13 cellular contexts compared by ENCODE assay signal in the genomic region with DNA sequence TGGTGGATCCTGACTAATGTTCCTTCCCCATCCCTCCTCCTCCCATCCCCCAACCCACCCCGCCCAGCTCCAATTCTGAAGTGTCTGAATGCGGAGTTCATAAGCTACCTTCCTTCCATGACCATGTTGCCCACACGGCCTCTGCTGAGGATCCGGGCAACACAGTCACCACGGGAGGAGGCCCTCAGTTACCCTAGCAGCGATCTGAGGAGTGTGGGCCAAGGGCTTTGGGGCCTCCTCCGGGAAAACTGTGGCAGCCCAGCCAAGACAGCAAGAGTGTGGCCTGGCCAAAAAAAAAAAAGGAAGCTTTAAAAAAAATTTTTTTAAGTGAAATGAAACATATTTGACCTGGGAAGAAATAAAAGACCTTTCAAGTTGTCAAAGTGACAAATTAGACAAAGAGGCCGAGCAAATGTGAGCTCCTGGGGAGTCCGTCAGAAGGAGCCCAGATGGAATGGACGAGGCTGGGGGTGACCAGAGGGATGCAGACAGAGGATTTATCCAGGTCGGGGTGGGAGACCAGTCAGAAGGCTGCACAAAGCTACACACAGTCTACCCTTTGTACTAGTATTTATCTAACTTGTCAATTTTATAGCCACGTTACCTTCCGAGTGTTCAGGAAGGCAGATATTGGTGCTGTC.
DNase-seq lines count a peak whose midpoint lies in the region; ATAC-seq and TF ChIP-seq lines count a peak whose summit lies in the region.
"Had no signal": no experiment of that assay in that cellular context is flagged by ENCODE, and none has a peak within 500 bp of the region (broad histone marks: within the 10 kb centered on the region; RNA-seq: fewer than 3 reads in every experiment).

No MANE protein-coding gene starts in this region.

- peaks cover 5% of the 10 kb centered on the region for H4K20me1 ChIP-seq in DND-41 (ENCODE audit: insufficient read depth, low read length)
- H4K20me1 ChIP-seq in hepatocyte (ENCODE audit: insufficient read depth, poor library complexity, severe bottlenecking): no peaks in the 10 kb centered on the region

- H3K9me3 ChIP-seq in DND-41 (ENCODE audit: insufficient read depth, low read length, severe bottlenecking) (no peaks in the 10 kb centered on the region), hepatocyte (ENCODE audit: low read depth) (no peaks in the 10 kb centered on the region), ovary (no peaks in the 10 kb centered on the region)
- no peaks in the 10 kb centered on the region for H3K9me3 ChIP-seq in CD8-positive, alpha-beta T cell (ENCODE audit: low read length)
- H3K9me3 ChIP-seq: colonic mucosa had no signal

- POLR2A ChIA-PET in CD8-positive, alpha-beta T cell (lab: Charles Lee): interaction anchor here (0.7 to 1.1 kb wide), 3 partner anchors 11 to 209 kb away, joined by 3 to 4 read pairs (median 3); no protein-coding TSS in a partner anchor
- POLR2A ChIA-PET in naive thymus-derived CD8-positive, alpha-beta T cell (lab: Charles Lee): no interaction called here

- H3K4me3 ChIP-seq in DND-41 (ENCODE audit: low read depth in 1 of 2, low read length in 2 of 2) (no peak overlapping the region), hepatocyte (no peak overlapping the region), ovary (no peak overlapping the region)
- no peak overlapping the region for H3K4me3 ChIP-seq in CD8-positive, alpha-beta T cell (ENCODE audit: low read depth, low read length)
- H3K4me3 ChIP-seq: colonic mucosa had no signal

- intact Hi-C loops in ovary (cut with DNase I): loop anchor here in 2 of 4 donors (5.0 to 10.0 kb wide), 2 partner anchors 48 to 176 kb away; no protein-coding TSS in a partner anchor
- intact Hi-C loops in CD8-positive, alpha-beta T cell (cut with DNase I, micrococcal nuclease): no loop called here

- no peak overlapping the region for H3K9ac ChIP-seq in DND-41 (ENCODE audit: low read depth, low read length)

- TF ChIP-seq POLR2A in ovary (IDR thresholded peaks at IDR 0.05): no peak

- H3K9me2 ChIP-seq in hepatocyte (replicated peaks; ENCODE audit: insufficient read depth): no peaks in the 10 kb centered on the region

- H3K4me1 Mint-ChIP-seq in brain: peaks cover 37% of the 10 kb centered on the region
- H3K4me1 Mint-ChIP-seq in CD8-positive, alpha-beta T cell (ENCODE audit: low read depth): peaks cover 7% of the 10 kb centered on the region
- peaks cover 0 to 5% (median under 1%) of the 10 kb centered on the region in 4 donors for H3K4me1 Mint-ChIP-seq in naive thymus-derived CD8-positive, alpha-beta T cell

- peak overlapping the region in 4 of 5 experiments; percentile 35 to 95 (median 83) for H3K27ac Mint-ChIP-seq in brain
- H3K27ac Mint-ChIP-seq in CD8-positive, alpha-beta T cell: no peak overlapping the region
- no peak overlapping the region for H3K27ac Mint-ChIP-seq in naive thymus-derived CD8-positive, alpha-beta T cell
- H3K27ac Mint-ChIP-seq: stimulated activated naive B cell treated with anti-CD40 and anti-IgM and Interleukin-4, amounts not matched to agents 10 μg/mL and 1 μg/mL and 100 μg/mL, for 72 hours had no signal

- no peak for TF ChIP-seq CTCF in DND-41 (IDR thresholded peaks at IDR 0.05; ENCODE audit: borderline replicate concordance, extremely low read depth, low read length, poor library complexity, severe bottlenecking)
- TF ChIP-seq CTCF in brain (conservative IDR thresholded peaks at IDR 0.05): no peak
- TF ChIP-seq CTCF in hepatocyte (IDR thresholded peaks at IDR 0.05; ENCODE audit: poor library complexity): no peak
- TF ChIP-seq CTCF in ovary (IDR thresholded peaks at IDR 0.05): no peak
- no peak for TF ChIP-seq CTCF in CD8-positive, alpha-beta T cell (IDR thresholded peaks at IDR 0.05)

- no peak overlapping the region for H2AFZ ChIP-seq in DND-41 (ENCODE audit: low read depth, low read length)
- no peak overlapping the region for H2AFZ ChIP-seq in hepatocyte

- H3K9me3 Mint-ChIP-seq in brain: no peaks in the 10 kb centered on the region
- H3K9me3 Mint-ChIP-seq in CD8-positive, alpha-beta T cell: no peaks in the 10 kb centered on the region
- no peaks in the 10 kb centered on the region for H3K9me3 Mint-ChIP-seq in naive thymus-derived CD8-positive, alpha-beta T cell
- H3K9me3 Mint-ChIP-seq: H9; stimulated activated naive B cell treated with anti-CD40 and anti-IgM and Interleukin-4, amounts not matched to agents 10 μg/mL and 1 μg/mL and 100 μg/mL, for 72 hours had no signal

- CTCF ChIA-PET in CD8-positive, alpha-beta T cell (lab: Charles Lee): interaction anchor here (1.0 to 13.6 kb wide), 4 partner anchors 9 to 211 kb away, joined by 3 to 366 read pairs (median 27); no protein-coding TSS in a partner anchor

- H3K36me3 ChIP-seq in DND-41 (ENCODE audit: insufficient read depth, low read length) (no peaks in the 10 kb centered on the region), hepatocyte (replicated peaks; ENCODE audit: insufficient read depth, low read depth) (no peaks in the 10 kb centered on the region), ovary (no peaks in the 10 kb centered on the region)
- H3K36me3 ChIP-seq in CD8-positive, alpha-beta T cell (ENCODE audit: insufficient read depth, low read length): no peaks in the 10 kb centered on the region
- H3K36me3 ChIP-seq: colonic mucosa had no signal

- no peak for TF ChIP-seq EP300 in ovary (IDR thresholded peaks at IDR 0.05)

- ATAC-seq in DND-41 (ENCODE audit: insufficient read depth, low read depth): no peak
- no peak for ATAC-seq in HG03432 (IDR thresholded peaks at IDR 0.05; ENCODE audit: unreplicated experiment)
- no peak for ATAC-seq in GM21529 (IDR thresholded peaks at IDR 0.05; ENCODE audit: unreplicated experiment)
- ATAC-seq in CD8-positive, alpha-beta T cell: no peak
- no peak for ATAC-seq in naive thymus-derived CD8-positive, alpha-beta T cell
- ATAC-seq: left lobe of liver had no signal

- H3K4me2 ChIP-seq in DND-41 (ENCODE audit: insufficient read depth, low read length) (peak overlapping the region; percentile 52), hepatocyte (peak overlapping the region; percentile 19)

- DNase-seq in DND-41: no peak
- no peak for DNase-seq in hepatocyte (ENCODE audit: low spot score)
- DNase-seq in ovary: peak; percentile 47 to 67 (median 65)
- DNase-seq in CD8-positive, alpha-beta T cell: no peak
- no peak for DNase-seq in naive thymus-derived CD8-positive, alpha-beta T cell
- DNase-seq: colonic mucosa; H9; stimulated activated naive B cell treated with anti-CD40 and anti-IgM and Interleukin-4, amounts not matched to agents 10 μg/mL and 1 μg/mL and 100 μg/mL, for 72 hours had no signal

- H3K4me1 ChIP-seq in DND-41 (ENCODE audit: insufficient read depth, low read length) (peaks cover 24% of the 10 kb centered on the region), hepatocyte (ENCODE audit: insufficient read depth) (peaks cover 31% of the 10 kb centered on the region), ovary (ENCODE audit: insufficient read depth) (peaks cover 12% of the 10 kb centered on the region)
- H3K4me1 ChIP-seq in CD8-positive, alpha-beta T cell (ENCODE audit: insufficient read depth, low read length): no peaks in the 10 kb centered on the region
- H3K4me1 ChIP-seq: colonic mucosa had no signal

- 59% methylated on average over 13 of the region's 13 CpGs for WGBS in hepatocyte (ENCODE audit: low lambda C conversion rate, missing lambda C conversion rate)
- WGBS in ovary, 3 donors: 51 to 61% (median 55%) methylated on average over 13 of the region's 13 CpGs

- peak overlapping the region in 3 of 5 experiments; percentile 32 to 62 (median 60) for H3K4me3 Mint-ChIP-seq in brain
- no peak overlapping the region for H3K4me3 Mint-ChIP-seq in CD8-positive, alpha-beta T cell
- no peak overlapping the region for H3K4me3 Mint-ChIP-seq in naive thymus-derived CD8-positive, alpha-beta T cell
- H3K4me3 Mint-ChIP-seq: H9; stimulated activated naive B cell treated with anti-CD40 and anti-IgM and Interleukin-4, amounts not matched to agents 10 μg/mL and 1 μg/mL and 100 μg/mL, for 72 hours had no signal

- H3K79me2 ChIP-seq in DND-41 (ENCODE audit: insufficient read depth, low read length): no peaks in the 10 kb centered on the region
- no peaks in the 10 kb centered on the region for H3K79me2 ChIP-seq in hepatocyte

- no peaks in the 10 kb centered on the region for H3K36me3 Mint-ChIP-seq in brain
- H3K36me3 Mint-ChIP-seq in CD8-positive, alpha-beta T cell: no peaks in the 10 kb centered on the region
- no peaks in the 10 kb centered on the region for H3K36me3 Mint-ChIP-seq in naive thymus-derived CD8-positive, alpha-beta T cell
- H3K36me3 Mint-ChIP-seq: stimulated activated naive B cell treated with anti-CD40 and anti-IgM and Interleukin-4, amounts not matched to agents 10 μg/mL and 1 μg/mL and 100 μg/mL, for 72 hours had no signal

- H3K27me3 ChIP-seq in DND-41 (ENCODE audit: insufficient read depth, low read length, poor library complexity): peaks cover 3% of the 10 kb centered on the region
- no peaks in the 10 kb centered on the region for H3K27me3 ChIP-seq in hepatocyte
- no peaks in the 10 kb centered on the region for H3K27me3 ChIP-seq in ovary
- peaks cover 2% of the 10 kb centered on the region for H3K27me3 ChIP-seq in CD8-positive, alpha-beta T cell (ENCODE audit: insufficient read depth, low read length)
- H3K27me3 ChIP-seq: colonic mucosa had no signal

- H3K27ac ChIP-seq in DND-41 (ENCODE audit: low read length) (no peak overlapping the region), hepatocyte (peak overlapping the region; percentile 68), ovary (peak overlapping the region in 1 of 2 donors; percentile 37)
- no peak overlapping the region for H3K27ac ChIP-seq in CD8-positive, alpha-beta T cell (ENCODE audit: low read depth, low read length)
- H3K27ac ChIP-seq: colonic mucosa, epithelial cell of prostate had no signal

- no peaks in the 10 kb centered on the region for H3K27me3 Mint-ChIP-seq in brain
- H3K27me3 Mint-ChIP-seq in CD8-positive, alpha-beta T cell (ENCODE audit: low read depth): peaks cover 4% of the 10 kb centered on the region
- peaks cover 2 to 13% (median 8%) of the 10 kb centered on the region in 5 donors for H3K27me3 Mint-ChIP-seq in naive thymus-derived CD8-positive, alpha-beta T cell

Comparison
In these comparisons a context has a peak if more than half of its experiments do, and no peak if none do; other contexts are left out.
1. DNase-seq: peak in ovary (5 of 5); none in DND-41 (single experiment), hepatocyte (single experiment), CD8-positive, alpha-beta T cell (0 of 7) and naive thymus-derived CD8-positive, alpha-beta T cell (0 of 10).
2. H3K27ac Mint-ChIP-seq: peak in brain (4 of 5); none in CD8-positive, alpha-beta T cell (single experiment) and naive thymus-derived CD8-positive, alpha-beta T cell (0 of 10).
3. H3K4me3 Mint-ChIP-seq: peak in brain (3 of 5); none in CD8-positive, alpha-beta T cell (single experiment) and naive thymus-derived CD8-positive, alpha-beta T cell (0 of 10).